In genomic region chr1:213531369-213532310, GRCh38 we compare ENCODE assay signal across 1 cellular context.
TF ChIP-seq lines count a peak whose summit lies in the region.

No MANE protein-coding gene starts in this region.

TF ChIP-seq in GM23338, 12 proteins besides CTCF, POLR2A, EP300 and RAD21:
- TF ChIP-seq, protein P1, sequence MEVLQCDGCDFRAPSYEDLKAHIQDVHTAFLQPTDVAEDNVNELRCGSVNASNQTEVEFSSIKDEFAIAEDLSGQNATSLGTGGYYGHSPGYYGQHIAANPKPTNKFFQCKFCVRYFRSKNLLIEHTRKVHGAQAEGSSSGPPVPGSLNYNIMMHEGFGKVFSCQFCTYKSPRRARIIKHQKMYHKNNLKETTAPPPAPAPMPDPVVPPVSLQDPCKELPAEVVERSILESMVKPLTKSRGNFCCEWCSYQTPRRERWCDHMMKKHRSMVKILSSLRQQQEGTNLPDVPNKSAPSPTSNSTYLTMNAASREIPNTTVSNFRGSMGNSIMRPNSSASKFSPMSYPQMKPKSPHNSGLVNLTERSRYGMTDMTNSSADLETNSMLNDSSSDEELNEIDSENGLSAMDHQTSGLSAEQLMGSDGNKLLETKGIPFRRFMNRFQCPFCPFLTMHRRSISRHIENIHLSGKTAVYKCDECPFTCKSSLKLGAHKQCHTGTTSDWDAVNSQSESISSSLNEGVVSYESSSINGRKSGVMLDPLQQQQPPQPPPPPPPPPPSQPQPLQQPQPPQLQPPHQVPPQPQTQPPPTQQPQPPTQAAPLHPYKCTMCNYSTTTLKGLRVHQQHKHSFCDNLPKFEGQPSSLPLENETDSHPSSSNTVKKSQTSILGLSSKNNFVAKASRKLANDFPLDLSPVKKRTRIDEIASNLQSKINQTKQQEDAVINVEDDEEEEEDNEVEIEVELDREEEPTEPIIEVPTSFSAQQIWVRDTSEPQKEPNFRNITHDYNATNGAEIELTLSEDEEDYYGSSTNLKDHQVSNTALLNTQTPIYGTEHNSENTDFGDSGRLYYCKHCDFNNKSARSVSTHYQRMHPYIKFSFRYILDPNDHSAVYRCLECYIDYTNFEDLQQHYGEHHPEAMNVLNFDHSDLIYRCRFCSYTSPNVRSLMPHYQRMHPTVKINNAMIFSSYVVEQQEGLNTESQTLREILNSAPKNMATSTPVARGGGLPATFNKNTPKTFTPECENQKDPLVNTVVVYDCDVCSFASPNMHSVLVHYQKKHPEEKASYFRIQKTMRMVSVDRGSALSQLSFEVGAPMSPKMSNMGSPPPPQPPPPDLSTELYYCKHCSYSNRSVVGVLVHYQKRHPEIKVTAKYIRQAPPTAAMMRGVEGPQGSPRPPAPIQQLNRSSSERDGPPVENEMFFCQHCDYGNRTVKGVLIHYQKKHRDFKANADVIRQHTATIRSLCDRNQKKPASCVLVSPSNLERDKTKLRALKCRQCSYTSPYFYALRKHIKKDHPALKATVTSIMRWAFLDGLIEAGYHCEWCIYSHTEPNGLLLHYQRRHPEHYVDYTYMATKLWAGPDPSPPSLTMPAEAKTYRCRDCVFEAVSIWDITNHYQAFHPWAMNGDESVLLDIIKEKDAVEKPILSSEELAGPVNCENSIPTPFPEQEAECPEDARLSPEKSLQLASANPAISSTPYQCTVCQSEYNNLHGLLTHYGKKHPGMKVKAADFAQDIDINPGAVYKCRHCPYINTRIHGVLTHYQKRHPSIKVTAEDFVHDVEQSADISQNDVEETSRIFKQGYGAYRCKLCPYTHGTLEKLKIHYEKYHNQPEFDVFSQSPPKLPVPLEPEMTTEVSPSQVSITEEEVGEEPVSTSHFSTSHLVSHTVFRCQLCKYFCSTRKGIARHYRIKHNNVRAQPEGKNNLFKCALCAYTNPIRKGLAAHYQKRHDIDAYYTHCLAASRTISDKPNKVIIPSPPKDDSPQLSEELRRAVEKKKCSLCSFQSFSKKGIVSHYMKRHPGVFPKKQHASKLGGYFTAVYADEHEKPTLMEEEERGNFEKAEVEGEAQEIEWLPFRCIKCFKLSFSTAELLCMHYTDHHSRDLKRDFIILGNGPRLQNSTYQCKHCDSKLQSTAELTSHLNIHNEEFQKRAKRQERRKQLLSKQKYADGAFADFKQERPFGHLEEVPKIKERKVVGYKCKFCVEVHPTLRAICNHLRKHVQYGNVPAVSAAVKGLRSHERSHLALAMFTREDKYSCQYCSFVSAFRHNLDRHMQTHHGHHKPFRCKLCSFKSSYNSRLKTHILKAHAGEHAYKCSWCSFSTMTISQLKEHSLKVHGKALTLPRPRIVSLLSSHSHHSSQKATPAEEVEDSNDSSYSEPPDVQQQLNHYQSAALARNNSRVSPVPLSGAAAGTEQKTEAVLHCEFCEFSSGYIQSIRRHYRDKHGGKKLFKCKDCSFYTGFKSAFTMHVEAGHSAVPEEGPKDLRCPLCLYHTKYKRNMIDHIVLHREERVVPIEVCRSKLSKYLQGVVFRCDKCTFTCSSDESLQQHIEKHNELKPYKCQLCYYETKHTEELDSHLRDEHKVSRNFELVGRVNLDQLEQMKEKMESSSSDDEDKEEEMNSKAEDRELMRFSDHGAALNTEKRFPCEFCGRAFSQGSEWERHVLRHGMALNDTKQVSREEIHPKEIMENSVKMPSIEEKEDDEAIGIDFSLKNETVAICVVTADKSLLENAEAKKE (CRISPR knock-in tag; IDR thresholded peaks at IDR 0.05): no peak
